Comparison of ENCODE assay signal across 1 cellular context in genomic region chr17:75404739-75405364, GRCh38.
TF ChIP-seq lines count a peak whose summit lies in the region.

No MANE protein-coding gene starts in this region.

TF ChIP-seq in K562, 482 proteins besides CTCF, POLR2A, EP300 and RAD21 (continues in another document):
- TF ChIP-seq MXI1 (IDR thresholded peaks at IDR 0.05; ENCODE audit: low read depth, low read length) (peak; percentile 32; the same call in 1 of the 2 replicates), ZBTB11 (CRISPR knock-in tag; IDR thresholded peaks at IDR 0.05) (0 out of 6 replicates have a peak, but pooled peaks of 1 of the 3 experiments have one; percentile 1), KDM1A (IDR thresholded peaks at IDR 0.05) (no peak), POU5F1 (IDR thresholded peaks at IDR 0.05; ENCODE audit: borderline replicate concordance, low read depth, low read length, partially characterized antibody) (no peak), HMG20B (CRISPR knock-in tag; IDR thresholded peaks at IDR 0.05) (no peak), ZKSCAN1 (IDR thresholded peaks at IDR 0.05; ENCODE audit: low read depth, low read length) (no peak), ZNF311 (CRISPR knock-in tag; IDR thresholded peaks at IDR 0.05) (no peak), DDX20 (tag; IDR thresholded peaks at IDR 0.05; ENCODE audit: low read depth) (no peak), ZBTB17 (CRISPR knock-in tag; IDR thresholded peaks at IDR 0.05) (peak; percentile 71; the same call in 1 of the 2 replicates), NBN (IDR thresholded peaks at IDR 0.05; ENCODE audit: low read depth) (no peak), FOXJ2 (tag; IDR thresholded peaks at IDR 0.05) (0 out of 2 replicates have a peak, but pooled peaks have one; percentile 16), RCOR1 (IDR thresholded peaks at IDR 0.05; ENCODE audit: borderline replicate concordance in 1 of 2, low read depth in 2 of 2, low read length in 2 of 2) (no peak), AFF1 (IDR thresholded peaks at IDR 0.05; ENCODE audit: low read depth in 1 of 2, partially characterized antibody in 2 of 2) (peak in 1 of 2 experiments; percentile 7), ZNF609 (CRISPR knock-in tag; IDR thresholded peaks at IDR 0.05; ENCODE audit: borderline replicate concordance) (no peak), HOXB6 (CRISPR knock-in tag; IDR thresholded peaks at IDR 0.05; ENCODE audit: borderline replicate concordance) (no peak), PHTF2 (CRISPR knock-in tag; IDR thresholded peaks at IDR 0.05) (no peak), GABPB1 (CRISPR knock-in tag; IDR thresholded peaks at IDR 0.05) (no peak), SOX6 (IDR thresholded peaks at IDR 0.05) (no peak), TCF3 (CRISPR knock-in tag; IDR thresholded peaks at IDR 0.05) (no peak), ZKSCAN3 (CRISPR knock-in tag; IDR thresholded peaks at IDR 0.05) (no peak), MCM2 (IDR thresholded peaks at IDR 0.05; ENCODE audit: low read depth) (no peak), CHD1 (IDR thresholded peaks at IDR 0.05; ENCODE audit: low read length) (peak; percentile 87), MBD1 (CRISPR knock-in tag; IDR thresholded peaks at IDR 0.05) (no peak), ZBTB7A (IDR thresholded peaks at IDR 0.05; ENCODE audit: borderline replicate concordance, control insufficient read depth, low read depth, low read length) (no peak; the same call in 1 of the 2 replicates)
- TF ChIP-seq, protein P1, sequence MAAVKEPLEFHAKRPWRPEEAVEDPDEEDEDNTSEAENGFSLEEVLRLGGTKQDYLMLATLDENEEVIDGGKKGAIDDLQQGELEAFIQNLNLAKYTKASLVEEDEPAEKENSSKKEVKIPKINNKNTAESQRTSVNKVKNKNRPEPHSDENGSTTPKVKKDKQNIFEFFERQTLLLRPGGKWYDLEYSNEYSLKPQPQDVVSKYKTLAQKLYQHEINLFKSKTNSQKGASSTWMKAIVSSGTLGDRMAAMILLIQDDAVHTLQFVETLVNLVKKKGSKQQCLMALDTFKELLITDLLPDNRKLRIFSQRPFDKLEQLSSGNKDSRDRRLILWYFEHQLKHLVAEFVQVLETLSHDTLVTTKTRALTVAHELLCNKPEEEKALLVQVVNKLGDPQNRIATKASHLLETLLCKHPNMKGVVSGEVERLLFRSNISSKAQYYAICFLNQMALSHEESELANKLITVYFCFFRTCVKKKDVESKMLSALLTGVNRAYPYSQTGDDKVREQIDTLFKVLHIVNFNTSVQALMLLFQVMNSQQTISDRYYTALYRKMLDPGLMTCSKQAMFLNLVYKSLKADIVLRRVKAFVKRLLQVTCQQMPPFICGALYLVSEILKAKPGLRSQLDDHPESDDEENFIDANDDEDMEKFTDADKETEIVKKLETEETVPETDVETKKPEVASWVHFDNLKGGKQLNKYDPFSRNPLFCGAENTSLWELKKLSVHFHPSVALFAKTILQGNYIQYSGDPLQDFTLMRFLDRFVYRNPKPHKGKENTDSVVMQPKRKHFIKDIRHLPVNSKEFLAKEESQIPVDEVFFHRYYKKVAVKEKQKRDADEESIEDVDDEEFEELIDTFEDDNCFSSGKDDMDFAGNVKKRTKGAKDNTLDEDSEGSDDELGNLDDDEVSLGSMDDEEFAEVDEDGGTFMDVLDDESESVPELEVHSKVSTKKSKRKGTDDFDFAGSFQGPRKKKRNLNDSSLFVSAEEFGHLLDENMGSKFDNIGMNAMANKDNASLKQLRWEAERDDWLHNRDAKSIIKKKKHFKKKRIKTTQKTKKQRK (IDR thresholded peaks at IDR 0.05; ENCODE audit: borderline replicate concordance, low read depth, low read length) = no peak
- TF ChIP-seq, protein P2, sequence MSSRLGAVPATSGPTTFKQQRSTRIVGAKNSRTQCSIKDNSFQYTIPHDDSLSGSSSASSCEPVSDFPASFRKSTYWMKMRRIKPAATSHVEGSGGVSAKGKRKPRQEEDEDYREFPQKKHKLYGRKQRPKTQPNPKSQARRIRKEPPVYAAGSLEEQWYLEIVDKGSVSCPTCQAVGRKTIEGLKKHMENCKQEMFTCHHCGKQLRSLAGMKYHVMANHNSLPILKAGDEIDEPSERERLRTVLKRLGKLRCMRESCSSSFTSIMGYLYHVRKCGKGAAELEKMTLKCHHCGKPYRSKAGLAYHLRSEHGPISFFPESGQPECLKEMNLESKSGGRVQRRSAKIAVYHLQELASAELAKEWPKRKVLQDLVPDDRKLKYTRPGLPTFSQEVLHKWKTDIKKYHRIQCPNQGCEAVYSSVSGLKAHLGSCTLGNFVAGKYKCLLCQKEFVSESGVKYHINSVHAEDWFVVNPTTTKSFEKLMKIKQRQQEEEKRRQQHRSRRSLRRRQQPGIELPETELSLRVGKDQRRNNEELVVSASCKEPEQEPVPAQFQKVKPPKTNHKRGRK (tag; IDR thresholded peaks at IDR 0.05) = peak; percentile 0; the same call in 1 of the 2 replicates
- TF ChIP-seq, protein P3, sequence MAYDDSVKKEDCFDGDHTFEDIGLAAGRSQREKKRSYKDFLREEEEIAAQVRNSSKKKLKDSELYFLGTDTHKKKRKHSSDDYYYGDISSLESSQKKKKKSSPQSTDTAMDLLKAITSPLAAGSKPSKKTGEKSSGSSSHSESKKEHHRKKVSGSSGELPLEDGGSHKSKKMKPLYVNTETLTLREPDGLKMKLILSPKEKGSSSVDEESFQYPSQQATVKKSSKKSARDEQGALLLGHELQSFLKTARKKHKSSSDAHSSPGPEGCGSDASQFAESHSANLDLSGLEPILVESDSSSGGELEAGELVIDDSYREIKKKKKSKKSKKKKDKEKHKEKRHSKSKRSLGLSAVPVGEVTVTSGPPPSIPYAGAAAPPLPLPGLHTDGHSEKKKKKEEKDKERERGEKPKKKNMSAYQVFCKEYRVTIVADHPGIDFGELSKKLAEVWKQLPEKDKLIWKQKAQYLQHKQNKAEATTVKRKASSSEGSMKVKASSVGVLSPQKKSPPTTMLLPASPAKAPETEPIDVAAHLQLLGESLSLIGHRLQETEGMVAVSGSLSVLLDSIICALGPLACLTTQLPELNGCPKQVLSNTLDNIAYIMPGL (CRISPR knock-in tag; IDR thresholded peaks at IDR 0.05) = 0 out of 2 replicates have a peak, but pooled peaks have one; percentile 22
- TF ChIP-seq, protein P4, sequence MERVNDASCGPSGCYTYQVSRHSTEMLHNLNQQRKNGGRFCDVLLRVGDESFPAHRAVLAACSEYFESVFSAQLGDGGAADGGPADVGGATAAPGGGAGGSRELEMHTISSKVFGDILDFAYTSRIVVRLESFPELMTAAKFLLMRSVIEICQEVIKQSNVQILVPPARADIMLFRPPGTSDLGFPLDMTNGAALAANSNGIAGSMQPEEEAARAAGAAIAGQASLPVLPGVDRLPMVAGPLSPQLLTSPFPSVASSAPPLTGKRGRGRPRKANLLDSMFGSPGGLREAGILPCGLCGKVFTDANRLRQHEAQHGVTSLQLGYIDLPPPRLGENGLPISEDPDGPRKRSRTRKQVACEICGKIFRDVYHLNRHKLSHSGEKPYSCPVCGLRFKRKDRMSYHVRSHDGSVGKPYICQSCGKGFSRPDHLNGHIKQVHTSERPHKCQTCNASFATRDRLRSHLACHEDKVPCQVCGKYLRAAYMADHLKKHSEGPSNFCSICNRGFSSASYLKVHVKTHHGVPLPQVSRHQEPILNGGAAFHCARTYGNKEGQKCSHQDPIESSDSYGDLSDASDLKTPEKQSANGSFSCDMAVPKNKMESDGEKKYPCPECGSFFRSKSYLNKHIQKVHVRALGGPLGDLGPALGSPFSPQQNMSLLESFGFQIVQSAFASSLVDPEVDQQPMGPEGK (CRISPR knock-in tag; IDR thresholded peaks at IDR 0.05; ENCODE audit: borderline replicate concordance) = no peak
- TF ChIP-seq, protein P5, sequence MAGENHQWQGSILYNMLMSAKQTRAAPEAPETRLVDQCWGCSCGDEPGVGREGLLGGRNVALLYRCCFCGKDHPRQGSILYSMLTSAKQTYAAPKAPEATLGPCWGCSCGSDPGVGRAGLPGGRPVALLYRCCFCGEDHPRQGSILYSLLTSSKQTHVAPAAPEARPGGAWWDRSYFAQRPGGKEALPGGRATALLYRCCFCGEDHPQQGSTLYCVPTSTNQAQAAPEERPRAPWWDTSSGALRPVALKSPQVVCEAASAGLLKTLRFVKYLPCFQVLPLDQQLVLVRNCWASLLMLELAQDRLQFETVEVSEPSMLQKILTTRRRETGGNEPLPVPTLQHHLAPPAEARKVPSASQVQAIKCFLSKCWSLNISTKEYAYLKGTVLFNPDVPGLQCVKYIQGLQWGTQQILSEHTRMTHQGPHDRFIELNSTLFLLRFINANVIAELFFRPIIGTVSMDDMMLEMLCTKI (IDR thresholded peaks at IDR 0.05; ENCODE audit: partially characterized antibody) = no peak
